ENCODE assay signal across 10 cellular contexts in the genomic region with DNA sequence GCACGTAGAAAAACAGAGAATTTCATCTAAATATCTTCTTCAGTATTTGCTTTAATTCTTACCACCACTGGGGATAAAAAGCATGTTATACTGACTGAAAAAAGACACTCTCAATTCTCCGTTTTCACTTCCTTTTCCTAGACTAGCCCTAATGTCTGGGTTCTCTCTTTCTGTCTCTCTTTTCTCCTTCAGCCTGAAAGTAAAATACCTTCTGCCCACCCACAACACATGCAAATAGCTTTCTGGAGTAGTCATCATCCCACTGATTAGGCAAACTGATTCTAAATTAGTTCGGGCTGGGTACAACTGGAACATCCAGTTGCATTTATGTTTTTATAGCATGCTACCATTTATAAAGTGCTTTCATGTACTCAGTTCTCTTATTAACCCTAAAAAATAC.
DNase-seq lines count a peak whose midpoint lies in the region; ATAC-seq and TF ChIP-seq lines count a peak whose summit lies in the region.
"Had no signal": no experiment of that assay in that cellular context is flagged by ENCODE, and none has a peak within 500 bp of the region (broad histone marks: within the 10 kb centered on the region; RNA-seq: fewer than 3 reads in every experiment).

No MANE protein-coding gene starts in this region.

- intact Hi-C loops in upper lobe of right lung (cut with DNase I) = no loop called here
- intact Hi-C loops in gastrocnemius medialis (cut with DNase I; ENCODE audit: low total_unique reads) = no loop called here

- H3K36me3 Mint-ChIP-seq in HFFc6 (ENCODE audit: low read depth) = no peaks in the 10 kb centered on the region

- H3K9me3 Mint-ChIP-seq in HFFc6 = no peaks in the 10 kb centered on the region

- H3K27me3 Mint-ChIP-seq in HFFc6 (ENCODE audit: insufficient read depth) = no peaks in the 10 kb centered on the region

- H3K4me3 Mint-ChIP-seq in HFFc6 = no peak overlapping the region

- in situ Hi-C loops in gastrocnemius medialis (cut with MboI; ENCODE audit: low sequenced_read_pairs in 4 of 4) = no loop called here

- ATAC-seq in GM18867 (IDR thresholded peaks at IDR 0.05; ENCODE audit: unreplicated experiment) (peak; percentile 83), upper lobe of right lung (no peak), gastrocnemius medialis (no peak)

- H3K9me3 ChIP-seq in upper lobe of right lung = no peaks in the 10 kb centered on the region
- no peaks in the 10 kb centered on the region for H3K9me3 ChIP-seq in gastrocnemius medialis

- H3K4me3 ChIP-seq in upper lobe of right lung (no peak overlapping the region), gastrocnemius medialis (no peak overlapping the region)

- H3K4me1 ChIP-seq in upper lobe of right lung (no peaks in the 10 kb centered on the region), gastrocnemius medialis (no peaks in the 10 kb centered on the region)

- no peak for TF ChIP-seq CTCF in HFFc6 (IDR thresholded peaks at IDR 0.05)
- no peak for TF ChIP-seq CTCF in upper lobe of right lung (IDR thresholded peaks at IDR 0.05)
- no peak for TF ChIP-seq CTCF in gastrocnemius medialis (IDR thresholded peaks at IDR 0.05 in 4 of 5, conservative IDR thresholded peaks at IDR 0.05 in 1 of 5)

- no peaks in the 10 kb centered on the region for H3K27me3 ChIP-seq in upper lobe of right lung
- H3K27me3 ChIP-seq in gastrocnemius medialis = no peaks in the 10 kb centered on the region

- peaks cover 12% of the 10 kb centered on the region for H3K4me1 Mint-ChIP-seq in HFFc6 (ENCODE audit: low read depth)

- H3K27ac ChIP-seq in upper lobe of right lung (no peak overlapping the region), gastrocnemius medialis (no peak overlapping the region)

- H3K27ac Mint-ChIP-seq in HFFc6 = no peak overlapping the region

- DNase-seq in HFFc6 (peak; percentile 12), LHCN-M2 (ENCODE audit: low read depth) (peak; percentile 70), non-pigmented ciliary epithelial cell (ENCODE audit: low read depth) (peak; percentile 20), D341Med (ENCODE audit: low spot score) (no peak), upper lobe of right lung (no peak), gastrocnemius medialis (no peak)
- no peak for DNase-seq in activated CD8-positive, alpha-beta memory T cell treated with anti-CD3 and anti-CD28 coated beads, Interleukin-2, amount 50 U/mL, for 48 hours
- DNase-seq: midbrain, NCI-H1694 treated with DMSO at 0.1 percent for 48 hours had no signal

- H3K36me3 ChIP-seq in upper lobe of right lung (no peaks in the 10 kb centered on the region), gastrocnemius medialis (no peaks in the 10 kb centered on the region)

- TF ChIP-seq POLR2A in gastrocnemius medialis (IDR thresholded peaks at IDR 0.05) = no peak

Comparison
In these comparisons a context has a peak if more than half of its experiments do, and no peak if none do; other contexts are left out.
1. DNase-seq: peak in HFFc6 (single experiment), LHCN-M2 (single experiment) and non-pigmented ciliary epithelial cell (single experiment); none in activated CD8-positive, alpha-beta memory T cell treated with anti-CD3 and anti-CD28 coated beads, Interleukin-2, amount 50 U/mL, for 48 hours (single experiment), D341Med (single experiment), upper lobe of right lung (single experiment) and gastrocnemius medialis (0 of 2).